ENCODE assay signal across 16 cellular contexts in genomic region chr1:183124259-183124658, GRCh38.
DNase-seq lines count a peak whose midpoint lies in the region; ATAC-seq, FAIRE-seq and TF ChIP-seq lines count a peak whose summit lies in the region.
"Had no signal": no experiment of that assay in that cellular context is flagged by ENCODE, and none has a peak within 500 bp of the region (broad histone marks: within the 10 kb centered on the region; RNA-seq: fewer than 3 reads in every experiment).

No MANE protein-coding gene starts in this region.

- in situ Hi-C loops in HepG2 (cut with HindIII; ENCODE audit: extremely low pct_ligation_motif_present, low pct_unique_long_range_greater_than_20kb): no loop called here
- in situ Hi-C loops in K562 (cut with MboI): no loop called here

- H3K36me3 Mint-ChIP-seq in activated naive CD4-positive, alpha-beta T cell treated with anti-CD3 and anti-CD28 coated beads, Interleukin-2, amount 10 ng/mL, durations not matched to agents 7 days and 5 days: no peaks in the 10 kb centered on the region

- TF ChIP-seq CTCF in HepG2 (CRISPR knock-in tag; IDR thresholded peaks at IDR 0.05) (no peak), right lobe of liver (IDR thresholded peaks at IDR 0.05) (no peak), K562 (IDR thresholded peaks at IDR 0.05 in 2 of 3, conservative IDR thresholded peaks at IDR 0.05 in 1 of 3; ENCODE audit: insufficient read depth in 2 of 3, low read depth in 1 of 3, low read length in 3 of 3) (no peak)

- DNase-seq in HepG2 (ENCODE audit: low spot score) (no peak), right lobe of liver (no peak), NCI-H146 treated with DMSO at 0.1 percent for 48 hours (lab: John Stamatoyannopoulos, UW; ENCODE audit: unreplicated experiment) (peak; percentile 8), K562 (ENCODE audit: extremely low read depth in 1 of 4, low spot score in 3 of 4) (no peak), NCI-H1048 (lab: John Stamatoyannopoulos, UW) (no peak), NCI-H524 treated with DMSO at 0.1 percent for 48 hours (lab: John Stamatoyannopoulos, UW) (no peak)
- DNase-seq in activated naive CD4-positive, alpha-beta T cell treated with anti-CD3 and anti-CD28 coated beads, Interleukin-2, amount 10 ng/mL, durations not matched to agents 7 days and 5 days: no peak
- DNase-seq: activated CD4-positive, alpha-beta T cell treated with anti-CD3 and anti-CD28 coated beads for 36 hours; activated T-cell treated with anti-CD3 and anti-CD28 coated beads, Interleukin-2, amount 50 U/mL, for 1 hour; caudate nucleus; glutamatergic neuron; islet precursor cell; posterior cingulate gyrus; stimulated activated CD4-positive, alpha-beta T cell treated with anti-CD3 and anti-CD28 coated beads, Interleukin-12 subunit alpha, Interleukin-12 subunit beta, amount 100 ng/mL, for 4 hours had no signal

- 100% methylated on average over 1 of the region's 2 CpGs for WGBS in HepG2 (ENCODE audit: low lambda C conversion rate)
- 40% methylated on average over 1 of the region's 2 CpGs for WGBS in right lobe of liver (ENCODE audit: insufficient coverage, low coverage, low lambda C conversion rate, missing lambda C conversion rate)
- WGBS in K562 (ENCODE audit: insufficient coverage, low coverage, missing lambda C conversion rate): 0% methylated on average over 2 of the region's 2 CpGs

- peaks cover 41 to 84% of the 10 kb centered on the region in 2 experiments for H3K36me3 ChIP-seq in HepG2 (replicated peaks in 1 of 2; ENCODE audit: control insufficient read depth in 1 of 2, insufficient read depth in 2 of 2, low read length in 2 of 2)
- H3K36me3 ChIP-seq in right lobe of liver: peaks cover 0 to 67% (median 16%) of the 10 kb centered on the region in 4 donors
- no peaks in the 10 kb centered on the region for H3K36me3 ChIP-seq in K562 (ENCODE audit: control insufficient read depth, insufficient read depth, low read length)

- TF ChIP-seq EP300 in HepG2 (IDR thresholded peaks at IDR 0.05; ENCODE audit: low read depth in 2 of 2, low read length in 2 of 2): no peak
- TF ChIP-seq EP300 in HepG2 (CRISPR knock-in tag; IDR thresholded peaks at IDR 0.05; ENCODE audit: borderline replicate concordance): no peak
- no peak for TF ChIP-seq EP300 in K562 (IDR thresholded peaks at IDR 0.05; ENCODE audit: low read length)

- H4K20me1 ChIP-seq in HepG2 (ENCODE audit: insufficient read depth, low read length) (no peaks in the 10 kb centered on the region), K562 (replicated peaks; ENCODE audit: control insufficient read depth, insufficient read depth, low read length) (no peaks in the 10 kb centered on the region)

- H3K4me1 Mint-ChIP-seq in activated naive CD4-positive, alpha-beta T cell treated with anti-CD3 and anti-CD28 coated beads, Interleukin-2, amount 10 ng/mL, durations not matched to agents 7 days and 5 days: no peaks in the 10 kb centered on the region
- H3K4me1 Mint-ChIP-seq: activated CD4-positive, alpha-beta T cell treated with anti-CD3 and anti-CD28 coated beads for 36 hours had no signal

- CTCF ChIA-PET in HepG2 (lab: Yijun Ruan, JAX; ENCODE audit: low intra/inter-chr PET ratio, low total read pairs) (no interaction called here), K562 (lab: Yijun Ruan, JAX; ENCODE audit: low intra/inter-chr PET ratio) (no interaction called here)
- CTCF ChIA-PET in activated naive CD4-positive, alpha-beta T cell treated with anti-CD3 and anti-CD28 coated beads, Interleukin-2, amount 10 ng/mL, durations not matched to agents 7 days and 5 days (lab: Charles Lee): no interaction called here

- no peak overlapping the region for H3K4me3 Mint-ChIP-seq in activated naive CD4-positive, alpha-beta T cell treated with anti-CD3 and anti-CD28 coated beads, Interleukin-2, amount 10 ng/mL, durations not matched to agents 7 days and 5 days
- H3K4me3 Mint-ChIP-seq: activated CD4-positive, alpha-beta T cell treated with anti-CD3 and anti-CD28 coated beads for 36 hours; T-helper 2 cell treated with Interferon-gamma antibody and Interleukin-4, amounts not matched to agents 5 μg/mL and 100 μg/mL, for 36 hours had no signal

- ATAC-seq in HepG2: no peak
- no peak for ATAC-seq in right lobe of liver
- no peak for ATAC-seq in K562
- no peak for ATAC-seq in GM19351 (IDR thresholded peaks at IDR 0.05; ENCODE audit: unreplicated experiment)
- ATAC-seq: activated CD4-positive, alpha-beta T cell treated with anti-CD3 and anti-CD28 coated beads for 36 hours had no signal

- TF ChIP-seq RAD21 in HepG2 (CRISPR knock-in tag; IDR thresholded peaks at IDR 0.05) (no peak), K562 (CRISPR knock-in tag; conservative IDR thresholded peaks at IDR 0.05 in 1 of 2, IDR thresholded peaks at IDR 0.05 in 1 of 2) (no peak)

- FAIRE-seq in HepG2 (lab: Jason Lieb, UNC): no peak
- no peak for FAIRE-seq in K562 (lab: Jason Lieb, UNC)

- TF ChIP-seq POLR2A in HepG2 (IDR thresholded peaks at IDR 0.05; ENCODE audit: insufficient read depth in 1 of 2, low read depth in 2 of 2, low read length in 2 of 2): no peak
- no peak for TF ChIP-seq POLR2A in right lobe of liver (IDR thresholded peaks at IDR 0.05)
- TF ChIP-seq POLR2A in K562 (conservative IDR thresholded peaks at IDR 0.05): no peak

- H3K27ac ChIP-seq in HepG2 (ENCODE audit: extremely low read length, insufficient read depth, low read length) (no peak overlapping the region), right lobe of liver (no peak overlapping the region), K562 (ENCODE audit: extremely low read depth, low read depth, low read length) (no peak overlapping the region)

- H3K4me2 ChIP-seq in HepG2 (ENCODE audit: low read depth, low read length): no peak overlapping the region
- H3K4me2 ChIP-seq in K562 (ENCODE audit: insufficient read depth, low read length): no peak overlapping the region

- H3K4me3 ChIP-seq in HepG2 (replicated peaks in 1 of 3; ENCODE audit: insufficient read depth in 1 of 3, low read depth in 2 of 3, low read length in 3 of 3) (no peak overlapping the region), right lobe of liver (no peak overlapping the region), K562 (no peak overlapping the region)

- H3K27ac Mint-ChIP-seq in activated naive CD4-positive, alpha-beta T cell treated with anti-CD3 and anti-CD28 coated beads, Interleukin-2, amount 10 ng/mL, durations not matched to agents 7 days and 5 days: no peak overlapping the region
- H3K27ac Mint-ChIP-seq: activated CD4-positive, alpha-beta T cell treated with anti-CD3 and anti-CD28 coated beads for 36 hours; T-helper 2 cell treated with Interferon-gamma antibody and Interleukin-4, amounts not matched to agents 5 μg/mL and 100 μg/mL, for 36 hours had no signal

- H3K27me3 Mint-ChIP-seq in activated naive CD4-positive, alpha-beta T cell treated with anti-CD3 and anti-CD28 coated beads, Interleukin-2, amount 10 ng/mL, durations not matched to agents 7 days and 5 days: peaks cover 3% of the 10 kb centered on the region

- no peaks in the 10 kb centered on the region for H3K9me3 Mint-ChIP-seq in activated naive CD4-positive, alpha-beta T cell treated with anti-CD3 and anti-CD28 coated beads, Interleukin-2, amount 10 ng/mL, durations not matched to agents 7 days and 5 days
- H3K9me3 Mint-ChIP-seq: T-helper 2 cell treated with Interferon-gamma antibody and Interleukin-4, amounts not matched to agents 5 μg/mL and 100 μg/mL, for 36 hours had no signal

- intact Hi-C loops in HepG2 (cut with micrococcal nuclease; ENCODE audit: unreplicated experiment): no loop called here
- intact Hi-C loops in right lobe of liver (cut with DNase I): no loop called here
- intact Hi-C loops in K562 (cut with micrococcal nuclease): no loop called here

- H3K9me3 ChIP-seq in HepG2 (ENCODE audit: low read length) (no peaks in the 10 kb centered on the region), right lobe of liver (no peaks in the 10 kb centered on the region), K562 (replicated peaks; ENCODE audit: control insufficient read depth, insufficient read depth, low read depth, low read length) (no peaks in the 10 kb centered on the region)

- no peaks in the 10 kb centered on the region for H3K79me2 ChIP-seq in HepG2 (ENCODE audit: insufficient read depth, low read length)
- no peaks in the 10 kb centered on the region for H3K79me2 ChIP-seq in K562 (ENCODE audit: control insufficient read depth, insufficient read depth, low read length)

- POLR2A ChIA-PET in HepG2 (lab: Yijun Ruan, JAX): no interaction called here
- POLR2A ChIA-PET in K562 (lab: Yijun Ruan, JAX): no interaction called here

- H2AFZ ChIP-seq in HepG2 (ENCODE audit: low read length): no peak overlapping the region
- no peak overlapping the region for H2AFZ ChIP-seq in K562 (ENCODE audit: low read depth, low read length)

- no peak overlapping the region for H3K9ac ChIP-seq in HepG2 (ENCODE audit: insufficient read depth, low read depth, low read length)
- H3K9ac ChIP-seq in K562 (ENCODE audit: insufficient read depth in 1 of 2, low read depth in 2 of 2, low read length in 2 of 2): no peak overlapping the region

- no peaks in the 10 kb centered on the region for H3K4me1 ChIP-seq in HepG2 (ENCODE audit: insufficient read depth, low read length)
- no peaks in the 10 kb centered on the region for H3K4me1 ChIP-seq in right lobe of liver
- no peaks in the 10 kb centered on the region for H3K4me1 ChIP-seq in K562 (replicated peaks in 1 of 2; ENCODE audit: control insufficient read depth in 2 of 2, insufficient read depth in 2 of 2, low read length in 2 of 2)

- no peaks in the 10 kb centered on the region for H3K9me1 ChIP-seq in K562 (ENCODE audit: control insufficient read depth, insufficient read depth, low read length)

- no TSS peak for BruUV-seq in HepG2 (replicated peaks; lab: Mats Ljungman, UMichigan)
- no TSS peak for BruUV-seq in K562 (replicated peaks; lab: Mats Ljungman, UMichigan)

- H3K27me3 ChIP-seq in HepG2 (ENCODE audit: control insufficient read depth in 1 of 2, insufficient read depth in 2 of 2, low read length in 2 of 2) (no peaks in the 10 kb centered on the region), right lobe of liver (no peaks in the 10 kb centered on the region), K562 (ENCODE audit: control insufficient read depth in 2 of 2, insufficient read depth in 2 of 2, low read length in 2 of 2) (peaks cover 4 to 6% of the 10 kb centered on the region in 2 experiments; a peak in 2 of 5 replicates)

TF ChIP-seq in HepG2, 621 proteins besides CTCF, POLR2A, EP300 and RAD21:
- TF ChIP-seq ATM (IDR thresholded peaks at IDR 0.05; ENCODE audit: borderline replicate concordance) (no peak), RBM22 (optimal IDR thresholded peaks at IDR 0.05; ENCODE audit: low read length) (peak; percentile 28), SP4 (CRISPR knock-in tag; IDR thresholded peaks at IDR 0.05) (no peak)

TF ChIP-seq in K562, 482 proteins besides CTCF, POLR2A, EP300 and RAD21:
- no peak for TF ChIP-seq ZFP1 (CRISPR knock-in tag; IDR thresholded peaks at IDR 0.05)
- no peak for TF ChIP-seq MCM3 (IDR thresholded peaks at IDR 0.05)
- peak; percentile 52 for TF ChIP-seq NFIC (IDR thresholded peaks at IDR 0.05)

Comparison
In these comparisons a context has a peak if more than half of its experiments do, and no peak if none do; other contexts are left out.
1. Of the 241 proteins assayed by ChIP-seq in both HepG2 and K562: peak only in HepG2: RBM22; only in K562: NFIC; in both: none; in neither: 239.